Comparison of ENCODE assay signal across 12 cellular contexts in the genomic region with DNA sequence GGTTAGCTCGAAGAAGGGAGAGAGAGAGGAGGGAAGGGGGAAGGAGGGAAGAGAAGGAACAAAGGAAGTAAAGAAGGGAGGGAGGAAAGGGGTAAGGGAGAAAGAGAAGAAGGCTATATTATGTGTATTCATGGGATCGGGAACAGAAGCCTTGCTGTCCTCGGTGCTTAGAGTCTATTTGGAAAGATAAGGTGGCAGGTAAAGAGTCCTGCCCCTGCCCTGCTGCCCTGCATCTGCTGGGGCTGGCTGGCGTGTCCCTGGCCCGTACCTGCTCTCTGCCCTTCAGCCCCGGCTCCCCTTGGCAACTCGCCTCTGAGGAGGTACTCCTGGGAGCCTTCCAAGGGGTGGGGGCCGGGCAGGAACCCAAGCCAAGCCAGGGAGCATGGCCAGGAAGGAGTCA. TPM values are rescaled to one million over a fixed set of nuclear protein-coding genes. Genes with fewer than 3 reads are reported as not detected.
DNase-seq lines count a peak whose midpoint lies in the region; ATAC-seq, FAIRE-seq and TF ChIP-seq lines count a peak whose summit lies in the region.
"Had no signal": no experiment of that assay in that cellular context is flagged by ENCODE, and none has a peak within 500 bp of the region (broad histone marks: within the 10 kb centered on the region; RNA-seq: fewer than 3 reads in every experiment).

No MANE protein-coding gene starts in this region.

- H3K9me3 ChIP-seq in liver (ENCODE audit: control insufficient read depth in 4 of 4, low read length in 3 of 4) (no peaks in the 10 kb centered on the region), HepG2 (ENCODE audit: low read length) (no peaks in the 10 kb centered on the region), duodenal mucosa (ENCODE audit: control insufficient read depth in 1 of 2, low read length in 2 of 2) (no peaks in the 10 kb centered on the region), mucosa of stomach (ENCODE audit: control insufficient read depth, low read length) (no peaks in the 10 kb centered on the region)

- H3K27me3 ChIP-seq in liver (ENCODE audit: control insufficient read depth in 4 of 4, insufficient read depth in 4 of 4, low read length in 3 of 4) (no peaks in the 10 kb centered on the region), HepG2 (ENCODE audit: control insufficient read depth in 1 of 2, insufficient read depth in 2 of 2, low read length in 2 of 2) (peaks cover 2 to 40% of the 10 kb centered on the region in 2 experiments; a peak in 4 of 5 replicates), duodenal mucosa (ENCODE audit: control insufficient read depth in 1 of 2, insufficient read depth in 2 of 2, low read length in 2 of 2) (no peaks in the 10 kb centered on the region), mucosa of stomach (ENCODE audit: control insufficient read depth, insufficient read depth, low read length) (no peaks in the 10 kb centered on the region)

- H3K36me3 ChIP-seq in liver (ENCODE audit: control insufficient read depth in 4 of 4, insufficient read depth in 3 of 4, low read depth in 1 of 4, low read length in 3 of 4) (no peaks in the 10 kb centered on the region), HepG2 (replicated peaks in 1 of 2; ENCODE audit: control insufficient read depth in 1 of 2, insufficient read depth in 2 of 2, low read length in 2 of 2) (no peaks in the 10 kb centered on the region), duodenal mucosa (ENCODE audit: control insufficient read depth in 1 of 2, insufficient read depth in 2 of 2, low read length in 2 of 2) (peaks cover 0 to 3% of the 10 kb centered on the region in 2 donors), mucosa of stomach (ENCODE audit: control insufficient read depth, insufficient read depth, low read length) (no peaks in the 10 kb centered on the region)

- 18% methylated on average over 8 of the region's 8 CpGs for WGBS in liver
- WGBS in HepG2 (ENCODE audit: low lambda C conversion rate), result 0% methylated on average over 3 of the region's 8 CpGs

- TF ChIP-seq CTCF in liver (IDR thresholded peaks at IDR 0.05; ENCODE audit: low read depth, low read length, missing input control) (no peak), HepG2 (CRISPR knock-in tag; IDR thresholded peaks at IDR 0.05) (no peak)

- H3K9ac ChIP-seq in liver (ENCODE audit: low read depth in 1 of 2, low read length in 2 of 2), result no peak overlapping the region
- no peak overlapping the region for H3K9ac ChIP-seq in HepG2 (ENCODE audit: insufficient read depth, low read depth, low read length)
- H3K9ac ChIP-seq in duodenal mucosa (ENCODE audit: low read depth in 1 of 2, low read length in 2 of 2), result peak overlapping the region; percentile 20 to 52
- peak overlapping the region; percentile 33 for H3K9ac ChIP-seq in mucosa of stomach (ENCODE audit: low read length)

- H3K27ac ChIP-seq in liver (ENCODE audit: low read depth in 1 of 2, low read length in 2 of 2) (peak overlapping the region; percentile 2 to 6), HepG2 (ENCODE audit: extremely low read length, insufficient read depth, low read length) (no peak overlapping the region), duodenal mucosa (ENCODE audit: low read depth, low read length) (peak overlapping the region; percentile 86)

- no peaks in the 10 kb centered on the region for H4K20me1 ChIP-seq in HepG2 (ENCODE audit: insufficient read depth, low read length)

- H3K79me2 ChIP-seq in HepG2 (ENCODE audit: insufficient read depth, low read length), result no peaks in the 10 kb centered on the region

- H3K4me1 ChIP-seq in liver (ENCODE audit: control insufficient read depth in 4 of 4, insufficient read depth in 4 of 4, low read length in 3 of 4), result peaks cover 18 to 49% (median 40%) of the 10 kb centered on the region in 4 donors
- peaks cover 23% of the 10 kb centered on the region for H3K4me1 ChIP-seq in HepG2 (ENCODE audit: insufficient read depth, low read length)
- H3K4me1 ChIP-seq in duodenal mucosa (ENCODE audit: control insufficient read depth in 1 of 2, insufficient read depth in 2 of 2, low read length in 2 of 2), result peaks cover 71 to 75% of the 10 kb centered on the region in 2 donors
- H3K4me1 ChIP-seq in mucosa of stomach (ENCODE audit: control insufficient read depth, insufficient read depth, low read length), result peaks cover 64% of the 10 kb centered on the region

- ATAC-seq in HepG2 (no peak), HG03045 (IDR thresholded peaks at IDR 0.05; ENCODE audit: unreplicated experiment) (no peak)
- ATAC-seq: activated CD4-positive, CD25-positive, alpha-beta regulatory T cell treated with anti-CD3 and anti-CD28 coated beads, Interleukin-2, amount 50 U/mL, for 24 hours; sciatic nerve had no signal

- FAIRE-seq in HepG2 (lab: Jason Lieb, UNC), result no peak

- intact Hi-C loops in HepG2 (cut with micrococcal nuclease; ENCODE audit: unreplicated experiment), result no loop called here

- H3K4me2 ChIP-seq in HepG2 (ENCODE audit: low read depth, low read length), result no peak overlapping the region

- TF ChIP-seq EP300 in HepG2 (IDR thresholded peaks at IDR 0.05; ENCODE audit: low read depth in 2 of 2, low read length in 2 of 2) (no peak), HepG2 (CRISPR knock-in tag; IDR thresholded peaks at IDR 0.05; ENCODE audit: borderline replicate concordance) (no peak)

- DNase-seq in HepG2 (ENCODE audit: low spot score) (no peak), RKO (ENCODE audit: low spot score) (no peak), GDM1 (lab: John Stamatoyannopoulos, UW) (no peak), NCI-H526 (lab: John Stamatoyannopoulos, UW) (no peak)
- DNase-seq: activated T-cell treated with anti-CD3 and anti-CD28 coated beads, Interleukin-2, amount 50 U/mL, for 24 hours had no signal

- H2AFZ ChIP-seq in HepG2 (ENCODE audit: low read length), result no peak overlapping the region

- BruUV-seq in HepG2 (replicated peaks; lab: Mats Ljungman, UMichigan), result no TSS peak

- CTCF ChIA-PET in HepG2 (lab: Yijun Ruan, JAX; ENCODE audit: low intra/inter-chr PET ratio, low total read pairs), result no interaction called here

- TF ChIP-seq RAD21 in liver (IDR thresholded peaks at IDR 0.05) (no peak), HepG2 (CRISPR knock-in tag; IDR thresholded peaks at IDR 0.05) (no peak)

- H3K4me3 ChIP-seq in liver (ENCODE audit: low read depth in 1 of 3, low read length in 3 of 3) (no peak overlapping the region), HepG2 (replicated peaks in 1 of 3; ENCODE audit: insufficient read depth in 1 of 3, low read depth in 2 of 3, low read length in 3 of 3) (no peak overlapping the region), duodenal mucosa (ENCODE audit: low read depth in 1 of 2, low read length in 2 of 2) (peak overlapping the region in 1 of 2 donors; percentile 55), mucosa of stomach (ENCODE audit: low read length) (no peak overlapping the region)

- in situ Hi-C loops in HepG2 (cut with HindIII; ENCODE audit: extremely low pct_ligation_motif_present, low pct_unique_long_range_greater_than_20kb), result no loop called here

- POLR2A ChIA-PET in HepG2 (lab: Yijun Ruan, JAX), result no interaction called here

- TF ChIP-seq POLR2A in HepG2 (IDR thresholded peaks at IDR 0.05; ENCODE audit: insufficient read depth in 1 of 2, low read depth in 2 of 2, low read length in 2 of 2), result no peak

TF ChIP-seq in liver, 16 proteins besides CTCF, POLR2A, EP300 and RAD21 (continues in another document):
- peak; percentile 54 for TF ChIP-seq SP1 (IDR thresholded peaks at IDR 0.05)
- TF ChIP-seq HNF4A (conservative IDR thresholded peaks at IDR 0.05), result peak; percentile 27 to 55
- TF ChIP-seq FOXA2 (IDR thresholded peaks at IDR 0.05), result no peak
- peak in 1 of 2 donors; percentile 45 for TF ChIP-seq RXRA (IDR thresholded peaks at IDR 0.05)
- TF ChIP-seq, protein P1, sequence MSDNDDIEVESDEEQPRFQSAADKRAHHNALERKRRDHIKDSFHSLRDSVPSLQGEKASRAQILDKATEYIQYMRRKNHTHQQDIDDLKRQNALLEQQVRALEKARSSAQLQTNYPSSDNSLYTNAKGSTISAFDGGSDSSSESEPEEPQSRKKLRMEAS (IDR thresholded peaks at IDR 0.05), result no peak
- TF ChIP-seq JUND (IDR thresholded peaks at IDR 0.05), result no peak

TF ChIP-seq in HepG2, 621 proteins besides CTCF, POLR2A, EP300 and RAD21:
- TF ChIP-seq ATF1 (CRISPR knock-in tag; IDR thresholded peaks at IDR 0.05), result no peak

RNA-seq across cellular contexts. Expression of gene PCDH1, which starts 36.8 kb away (rescaled TPM):
- total RNA-seq in liver (10 to 100 TPM in 1 of 2 donors, 1 to 10 TPM in 1; 9.8 to 52.8 TPM), HepG2 (2016; rRNA removed; fragmentation: Illumina TruSeq; extraction: Trizol) (0.11 and 0.13 TPM in 2 replicates)
- polyA plus RNA-seq in liver (10 to 100 TPM in 1 of 2 donors, 1 to 10 TPM in 1; 9.3 to 20.1 TPM), HepG2 (2011; rRNA removed) (0.83 and 1.3 TPM in 2 replicates)
- not detected in 2 replicates for total RNA-seq in HepG2 (2016; cell fraction: cytosol; rRNA removed; fragmentation: Illumina TruSeq; extraction: Trizol; ENCODE audit: low read depth)
- 0.09 TPM in 1 of 2 replicates, not detected in the other for total RNA-seq in HepG2 (2016; cell fraction: insoluble cytoplasmic fraction; rRNA removed; fragmentation: Illumina TruSeq; extraction: Trizol)
- total RNA-seq in HepG2 (2016; cell fraction: membrane; rRNA removed; fragmentation: Illumina TruSeq; extraction: Trizol), result not detected in 2 replicates
- total RNA-seq in HepG2 (2016; cell fraction: nucleus; rRNA removed; fragmentation: Illumina TruSeq; extraction: Trizol), result 0.31 TPM in 1 of 2 replicates, not detected in the other
- polyA plus RNA-seq in HepG2 (2011; cell fraction: cytosol; rRNA removed), result 0.85 and 1.0 TPM in 2 replicates
- 0.83 and 0.90 TPM in 2 replicates for polyA plus RNA-seq in HepG2 (2011; cell fraction: nucleus; rRNA removed)
- polyA plus RNA-seq in HepG2 (2012), result 0.80 and 1.3 TPM in 2 replicates
- 0.08 TPM in 1 of 2 replicates, not detected in the other for polyA plus RNA-seq in HepG2 (2016; cell fraction: cytosol; fragmentation: Illumina TruSeq; extraction: Trizol; ENCODE audit: low read depth)
- polyA plus RNA-seq in HepG2 (2016; cell fraction: insoluble cytoplasmic fraction; fragmentation: Illumina TruSeq; extraction: Trizol; ENCODE audit: low read depth), result 0.11 TPM in 1 of 2 replicates, not detected in the other
- polyA plus RNA-seq in HepG2 (2016; cell fraction: membrane; fragmentation: Illumina TruSeq; extraction: Trizol; ENCODE audit: low read depth), result not detected in 2 replicates
- polyA plus RNA-seq in HepG2 (2016; cell fraction: nucleus; fragmentation: Illumina TruSeq; extraction: Trizol; ENCODE audit: insufficient read depth, low read depth), result 0.25 TPM in 1 of 2 replicates, not detected in the other
- 2.1 and 10.8 TPM in 2 replicates for polyA minus RNA-seq in HepG2 (2011; rRNA and poly(A)+ RNA removed; ENCODE audit: low replicate concordance)
- 1.6 and 1.9 TPM in 2 replicates for polyA minus RNA-seq in HepG2 (2011; cell fraction: cytosol; rRNA and poly(A)+ RNA removed)
- 0.75 and 0.77 TPM in 2 replicates for polyA minus RNA-seq in HepG2 (2011; cell fraction: nucleus; rRNA and poly(A)+ RNA removed)
- total RNA-seq: LHCN-M2 had no signal

Comparison
In these comparisons a context has a peak if more than half of its experiments do, and no peak if none do; other contexts are left out.
1. RNA of gene PCDH1, which starts 36.8 kb away (total RNA-seq): 9.8 to 52.8 TPM in liver; 0.09 to 0.31 TPM in HepG2; every median in the first group is over 4 times any median in the second.
2. H3K9ac ChIP-seq: peak in duodenal mucosa (2 of 2) and mucosa of stomach (single experiment); none in liver (0 of 2) and HepG2 (single experiment).